In genomic region chr19:38336638-38337359, GRCh38 we compare ENCODE assay signal across 8 cellular contexts. TPM values are rescaled to one million over a fixed set of nuclear protein-coding genes. Genes with fewer than 3 reads are reported as not detected.
DNase-seq lines count a peak whose midpoint lies in the region; ATAC-seq and TF ChIP-seq lines count a peak whose summit lies in the region.

No MANE protein-coding gene starts in this region.

- peaks cover 6% of the 10 kb centered on the region for H3K4me1 Mint-ChIP-seq in activated T-helper 1 cell treated with anti-CD3 and anti-CD28 coated beads, Interleukin-12 subunit alpha, Interleukin-12 subunit beta, Interleukin-2, Interleukin-4 antibody, amounts not matched to agents 30 ng/mL and 10 ng/mL and 1 ng/mL, durations not matched to agents 14 hours and 24 hours and 36 hours (ENCODE audit: low read depth)
- peaks cover 12 to 35% (median 22%) of the 10 kb centered on the region in 4 donors for H3K4me1 Mint-ChIP-seq in naive thymus-derived CD8-positive, alpha-beta T cell
- H3K4me1 Mint-ChIP-seq in stimulated activated memory B cell treated with anti-CD40 and anti-IgM and Interleukin-4, amounts not matched to agents 10 μg/mL and 1 μg/mL and 100 μg/mL, for 72 hours = peaks cover 14% of the 10 kb centered on the region

- no peaks in the 10 kb centered on the region for H3K27me3 Mint-ChIP-seq in activated T-helper 1 cell treated with anti-CD3 and anti-CD28 coated beads, Interleukin-12 subunit alpha, Interleukin-12 subunit beta, Interleukin-2, Interleukin-4 antibody, amounts not matched to agents 30 ng/mL and 10 ng/mL and 1 ng/mL, durations not matched to agents 14 hours and 24 hours and 36 hours (ENCODE audit: insufficient read depth)
- H3K27me3 Mint-ChIP-seq in naive thymus-derived CD8-positive, alpha-beta T cell = no peaks in the 10 kb centered on the region
- H3K27me3 Mint-ChIP-seq in stimulated activated memory B cell treated with anti-CD40 and anti-IgM and Interleukin-4, amounts not matched to agents 10 μg/mL and 1 μg/mL and 100 μg/mL, for 72 hours = no peaks in the 10 kb centered on the region

- peak overlapping the region; percentile 99 for H3K27ac Mint-ChIP-seq in activated T-helper 1 cell treated with anti-CD3 and anti-CD28 coated beads, Interleukin-12 subunit alpha, Interleukin-12 subunit beta, Interleukin-2, Interleukin-4 antibody, amounts not matched to agents 30 ng/mL and 10 ng/mL and 1 ng/mL, durations not matched to agents 14 hours and 24 hours and 36 hours
- peak overlapping the region; percentile 88 to 100 (median 98) for H3K27ac Mint-ChIP-seq in naive thymus-derived CD8-positive, alpha-beta T cell
- H3K27ac Mint-ChIP-seq in stimulated activated memory B cell treated with anti-CD40 and anti-IgM and Interleukin-4, amounts not matched to agents 10 μg/mL and 1 μg/mL and 100 μg/mL, for 72 hours = peak overlapping the region; percentile 86

- no peaks in the 10 kb centered on the region for H3K9me3 Mint-ChIP-seq in activated T-helper 1 cell treated with anti-CD3 and anti-CD28 coated beads, Interleukin-12 subunit alpha, Interleukin-12 subunit beta, Interleukin-2, Interleukin-4 antibody, amounts not matched to agents 30 ng/mL and 10 ng/mL and 1 ng/mL, durations not matched to agents 14 hours and 24 hours and 36 hours
- no peaks in the 10 kb centered on the region for H3K9me3 Mint-ChIP-seq in naive thymus-derived CD8-positive, alpha-beta T cell
- no peaks in the 10 kb centered on the region for H3K9me3 Mint-ChIP-seq in stimulated activated memory B cell treated with anti-CD40 and anti-IgM and Interleukin-4, amounts not matched to agents 10 μg/mL and 1 μg/mL and 100 μg/mL, for 72 hours

- H3K9me2 ChIP-seq in GM23248 (ENCODE audit: insufficient read depth) = no peaks in the 10 kb centered on the region

- H3K4me1 ChIP-seq in GM23248 (ENCODE audit: insufficient read depth) (no peaks in the 10 kb centered on the region), fibroblast of lung (ENCODE audit: control insufficient read depth, extremely low read depth, insufficient read depth, low read length) (peaks cover 2% of the 10 kb centered on the region)

- H3K36me3 ChIP-seq in GM23248 (ENCODE audit: low read depth) (no peaks in the 10 kb centered on the region), fibroblast of lung (ENCODE audit: control insufficient read depth, insufficient read depth, low read length) (no peaks in the 10 kb centered on the region)

- H3K27ac ChIP-seq in GM23248 = peak overlapping the region; percentile 44
- H3K27ac ChIP-seq in fibroblast of lung (ENCODE audit: insufficient read depth, low read length) = peak overlapping the region; percentile 69

- peak overlapping the region; percentile 99 for H2AFZ ChIP-seq in GM23248
- H2AFZ ChIP-seq in fibroblast of lung (ENCODE audit: low read length) = peak overlapping the region; percentile 96

- DNase-seq in DMS79 treated with DMSO at 0.1 percent for 48 hours (lab: John Stamatoyannopoulos, UW) = peak; percentile 98
- DNase-seq in GM23248 = peak; percentile 97
- peak; percentile 76 for DNase-seq in LHCN-M2 (ENCODE audit: low read depth)
- DNase-seq in RKO (ENCODE audit: low spot score) = peak; percentile 95
- DNase-seq in activated T-helper 1 cell treated with anti-CD3 and anti-CD28 coated beads, Interleukin-12 subunit alpha, Interleukin-12 subunit beta, Interleukin-2, Interleukin-4 antibody, amounts not matched to agents 30 ng/mL and 10 ng/mL and 1 ng/mL, durations not matched to agents 14 hours and 24 hours and 36 hours (ENCODE audit: low spot score) = peak; percentile 94
- peak; percentile 86 to 87 for DNase-seq in fibroblast of lung (ENCODE audit: low read depth in 2 of 2)
- DNase-seq in naive thymus-derived CD8-positive, alpha-beta T cell = peak; percentile 89 to 97 (median 92)

- 6 to 10% methylated on average over 32 to 41 of the region's 41 CpGs for WGBS in GM23248 (ENCODE audit: low coverage in 1 of 2, low lambda C conversion rate in 2 of 2, missing lambda C conversion rate in 2 of 2), 2 experiments

- peaks cover 2% of the 10 kb centered on the region; the same call in 1 of the 2 replicates for H3F3A ChIP-seq in GM23248 (ENCODE audit: insufficient read depth)

- H3K4me3 ChIP-seq in GM23248 (peak overlapping the region; percentile 87), fibroblast of lung (replicated peaks in 1 of 4; ENCODE audit: control extremely low read depth in 1 of 4, insufficient read depth in 1 of 4, low read depth in 3 of 4, low read length in 4 of 4) (peak overlapping the region; percentile 84 to 93 (median 92))

- POLR2A ChIA-PET in naive thymus-derived CD8-positive, alpha-beta T cell (lab: Charles Lee) = interaction anchor here (1.1 to 4.1 kb wide), 7 partner anchors 20 to 429 kb away, joined by 3 to 56 read pairs (median 7); partner anchors contain the start of genes FAM98C, PSMD8, SIPA1L3 and WDR87

- no peak for TF ChIP-seq CTCF in fibroblast of lung (conservative IDR thresholded peaks at IDR 0.05 in 1 of 2, IDR thresholded peaks at IDR 0.05 in 1 of 2; ENCODE audit: low read depth in 1 of 2, low read length in 2 of 2)

- H3K9me3 ChIP-seq in GM23248 (ENCODE audit: low read depth) = no peaks in the 10 kb centered on the region
- no peaks in the 10 kb centered on the region for H3K9me3 ChIP-seq in fibroblast of lung (ENCODE audit: control insufficient read depth, insufficient read depth, low read depth, low read length)

- H3K9ac ChIP-seq in GM23248 (peak overlapping the region; percentile 65), fibroblast of lung (ENCODE audit: insufficient read depth, low read length) (no peak overlapping the region)

- H3K79me2 ChIP-seq in GM23248 (ENCODE audit: insufficient read depth) = no peaks in the 10 kb centered on the region
- no peaks in the 10 kb centered on the region for H3K79me2 ChIP-seq in fibroblast of lung (ENCODE audit: control insufficient read depth, insufficient read depth, low read length)

- H3K27me3 ChIP-seq in GM23248 (replicated peaks; ENCODE audit: insufficient read depth) = no peaks in the 10 kb centered on the region
- H3K27me3 ChIP-seq in fibroblast of lung (ENCODE audit: control insufficient read depth, insufficient read depth, low read length) = no peaks in the 10 kb centered on the region

- peak overlapping the region; percentile 94 for H3K4me3 Mint-ChIP-seq in activated T-helper 1 cell treated with anti-CD3 and anti-CD28 coated beads, Interleukin-12 subunit alpha, Interleukin-12 subunit beta, Interleukin-2, Interleukin-4 antibody, amounts not matched to agents 30 ng/mL and 10 ng/mL and 1 ng/mL, durations not matched to agents 14 hours and 24 hours and 36 hours
- peak overlapping the region; percentile 88 to 99 (median 94) for H3K4me3 Mint-ChIP-seq in naive thymus-derived CD8-positive, alpha-beta T cell
- H3K4me3 Mint-ChIP-seq in stimulated activated memory B cell treated with anti-CD40 and anti-IgM and Interleukin-4, amounts not matched to agents 10 μg/mL and 1 μg/mL and 100 μg/mL, for 72 hours = peak overlapping the region; percentile 94

- no peaks in the 10 kb centered on the region for H3K36me3 Mint-ChIP-seq in activated T-helper 1 cell treated with anti-CD3 and anti-CD28 coated beads, Interleukin-12 subunit alpha, Interleukin-12 subunit beta, Interleukin-2, Interleukin-4 antibody, amounts not matched to agents 30 ng/mL and 10 ng/mL and 1 ng/mL, durations not matched to agents 14 hours and 24 hours and 36 hours (ENCODE audit: low read depth)
- no peaks in the 10 kb centered on the region for H3K36me3 Mint-ChIP-seq in naive thymus-derived CD8-positive, alpha-beta T cell
- peaks cover 7% of the 10 kb centered on the region for H3K36me3 Mint-ChIP-seq in stimulated activated memory B cell treated with anti-CD40 and anti-IgM and Interleukin-4, amounts not matched to agents 10 μg/mL and 1 μg/mL and 100 μg/mL, for 72 hours

- H3K4me2 ChIP-seq in GM23248 (ENCODE audit: unreplicated experiment) (peak overlapping the region; percentile 93), fibroblast of lung (ENCODE audit: extremely low read depth, insufficient read depth, low read length) (peak overlapping the region; percentile 100)

- ATAC-seq in naive thymus-derived CD8-positive, alpha-beta T cell = peak; percentile 57 to 61
- peak; percentile 85 for ATAC-seq in stimulated activated memory B cell treated with anti-CD40 and anti-IgM and Interleukin-4, amounts not matched to agents 10 μg/mL and 1 μg/mL and 100 μg/mL, for 72 hours

- in situ Hi-C loops in GM23248 (cut with MboI) = no loop called here

- H4K20me1 ChIP-seq in GM23248 (ENCODE audit: insufficient read depth) = no peaks in the 10 kb centered on the region
- H4K20me1 ChIP-seq in fibroblast of lung (ENCODE audit: control insufficient read depth, extremely low read depth, insufficient read depth, low read length) = no peaks in the 10 kb centered on the region

- intact Hi-C loops in activated T-helper 1 cell treated with anti-CD3 and anti-CD28 coated beads, Interleukin-12 subunit alpha, Interleukin-12 subunit beta, Interleukin-2, Interleukin-4 antibody, amounts not matched to agents 30 ng/mL and 10 ng/mL and 1 ng/mL, durations not matched to agents 14 hours and 24 hours and 36 hours (cut with micrococcal nuclease) = loop anchor here (1.0 to 10.0 kb wide), 11 partner anchors 26 to 964 kb away; partner anchors contain the start of genes ECH1, EIF3K, FAM98C and MRPS12

RNA-seq across cellular contexts. Expression of gene CATSPERG, which starts 1.2 kb away (rescaled TPM):
- 0.63 TPM in 1 of 2 replicates, not detected in the other for total RNA-seq in GM23248 (2014; rRNA removed; shearing (Covaris generic))
- polyA plus RNA-seq in GM23248 (2016; fragmentation: Nextera tagmentation; extraction: Ambion mirVana) = 0.53 and 1.1 TPM in 2 replicates
- total RNA-seq in LHCN-M2 (2014; rRNA removed) = 0.11 and 0.71 TPM in 2 replicates
- 0.66 TPM for polyA plus RNA-seq in LHCN-M2 (2012)
- 3.0 and 4.8 TPM in 2 replicates for total RNA-seq in activated T-helper 1 cell treated with anti-CD3 and anti-CD28 coated beads, Interleukin-12 subunit alpha, Interleukin-12 subunit beta, Interleukin-2, Interleukin-4 antibody, amounts not matched to agents 30 ng/mL and 10 ng/mL and 1 ng/mL, durations not matched to agents 14 hours and 24 hours and 36 hours
- 1.3 and 2.0 TPM in 2 replicates for total RNA-seq in fibroblast of lung
- 0.16 and 0.43 TPM in 2 replicates for polyA plus RNA-seq in fibroblast of lung
- polyA plus RNA-seq in fibroblast of lung (2012) = 0.14 TPM in 1 of 2 replicates, not detected in the other
- 1.2 TPM in 1 of 2 replicates, not detected in the other for polyA minus RNA-seq in fibroblast of lung (ENCODE audit: low replicate concordance)
- total RNA-seq in naive thymus-derived CD8-positive, alpha-beta T cell = 10 to 100 TPM; 23.5 to 24.5 TPM
- 1 to 10 TPM in 2 of 3 donors, under 1 TPM in 1; 0.76 to 6.6 (median 2.9) TPM for polyA plus RNA-seq in naive thymus-derived CD8-positive, alpha-beta T cell

RNA-seq across cellular contexts. Expression of gene KCNK6, which starts 17.2 kb away (rescaled TPM):
- 12.1 and 13.7 TPM in 2 replicates for total RNA-seq in GM23248 (2014; rRNA removed; shearing (Covaris generic))
- polyA plus RNA-seq in GM23248 (2016; fragmentation: Nextera tagmentation; extraction: Ambion mirVana) (15.5 and 16.8 TPM in 2 replicates), fibroblast of lung (4.0 and 48.1 TPM in 2 replicates)
- total RNA-seq in LHCN-M2 (2014; rRNA removed) (3.2 and 4.4 TPM in 2 replicates), fibroblast of lung (1.8 and 3.0 TPM in 2 replicates)
- polyA plus RNA-seq in LHCN-M2 (2012) = 16.2 TPM
- 21.1 and 22.1 TPM in 2 replicates for total RNA-seq in activated T-helper 1 cell treated with anti-CD3 and anti-CD28 coated beads, Interleukin-12 subunit alpha, Interleukin-12 subunit beta, Interleukin-2, Interleukin-4 antibody, amounts not matched to agents 30 ng/mL and 10 ng/mL and 1 ng/mL, durations not matched to agents 14 hours and 24 hours and 36 hours
- polyA plus RNA-seq in fibroblast of lung (2012) = 4.1 and 52.8 TPM in 2 replicates
- 2.3 and 37.9 TPM in 2 replicates for polyA minus RNA-seq in fibroblast of lung (ENCODE audit: low replicate concordance)
- 1 to 10 TPM; 6.6 to 6.8 TPM for total RNA-seq in naive thymus-derived CD8-positive, alpha-beta T cell
- 1 to 10 TPM; 1.1 to 3.1 (median 1.2) TPM for polyA plus RNA-seq in naive thymus-derived CD8-positive, alpha-beta T cell

RNA-seq across cellular contexts. Expression of gene YIF1B, which starts 21.1 kb away (rescaled TPM):
- 143 and 162 TPM in 2 replicates for total RNA-seq in GM23248 (2014; rRNA removed; shearing (Covaris generic))
- polyA plus RNA-seq in GM23248 (2016; fragmentation: Nextera tagmentation; extraction: Ambion mirVana) (191 and 199 TPM in 2 replicates), fibroblast of lung (67.2 and 96.5 TPM in 2 replicates)
- total RNA-seq in LHCN-M2 (2014; rRNA removed) (117 and 118 TPM in 2 replicates), fibroblast of lung (32.6 and 73.3 TPM in 2 replicates)
- polyA plus RNA-seq in LHCN-M2 (2012) = 150 TPM
- total RNA-seq in activated T-helper 1 cell treated with anti-CD3 and anti-CD28 coated beads, Interleukin-12 subunit alpha, Interleukin-12 subunit beta, Interleukin-2, Interleukin-4 antibody, amounts not matched to agents 30 ng/mL and 10 ng/mL and 1 ng/mL, durations not matched to agents 14 hours and 24 hours and 36 hours = 89.8 and 96.0 TPM in 2 replicates
- polyA plus RNA-seq in fibroblast of lung (2012) = 96.8 and 126 TPM in 2 replicates
- 133 and 206 TPM in 2 replicates for polyA minus RNA-seq in fibroblast of lung (ENCODE audit: low replicate concordance)
- total RNA-seq in naive thymus-derived CD8-positive, alpha-beta T cell = 10 to 100 TPM; 33.7 to 36.4 TPM
- polyA plus RNA-seq in naive thymus-derived CD8-positive, alpha-beta T cell = 10 to 100 TPM; 40.7 to 47.8 (median 44.9) TPM

RNA-seq across cellular contexts. Expression of gene C19orf33, which starts 32.7 kb away (rescaled TPM):
- not detected in 2 replicates for total RNA-seq in GM23248 (2014; rRNA removed; shearing (Covaris generic))
- polyA plus RNA-seq in GM23248 (2016; fragmentation: Nextera tagmentation; extraction: Ambion mirVana) (not detected in 2 replicates), fibroblast of lung (not detected in 2 replicates)
- total RNA-seq in LHCN-M2 (2014; rRNA removed) (2.1 TPM in 1 of 2 replicates, not detected in the other), fibroblast of lung (not detected in 2 replicates)
- 9.0 TPM for polyA plus RNA-seq in LHCN-M2 (2012)
- 0.71 TPM in 1 of 2 replicates, not detected in the other for total RNA-seq in activated T-helper 1 cell treated with anti-CD3 and anti-CD28 coated beads, Interleukin-12 subunit alpha, Interleukin-12 subunit beta, Interleukin-2, Interleukin-4 antibody, amounts not matched to agents 30 ng/mL and 10 ng/mL and 1 ng/mL, durations not matched to agents 14 hours and 24 hours and 36 hours
- 0.37 TPM in 1 of 2 replicates, not detected in the other for polyA plus RNA-seq in fibroblast of lung (2012)
- not detected in 2 replicates for polyA minus RNA-seq in fibroblast of lung (ENCODE audit: low replicate concordance)
- 1 to 10 TPM in 1 of 2 experiments, not detected in 1; 1.2 TPM for total RNA-seq in naive thymus-derived CD8-positive, alpha-beta T cell
- polyA plus RNA-seq in naive thymus-derived CD8-positive, alpha-beta T cell = 1 to 10 TPM in 1 of 3 donors, not detected in 2; 1.1 TPM

RNA-seq across cellular contexts. Expression of gene PSMD8, which starts 37.6 kb away (rescaled TPM):
- 231 and 331 TPM in 2 replicates for total RNA-seq in GM23248 (2014; rRNA removed; shearing (Covaris generic))
- polyA plus RNA-seq in GM23248 (2016; fragmentation: Nextera tagmentation; extraction: Ambion mirVana) (292 and 305 TPM in 2 replicates), fibroblast of lung (287 and 366 TPM in 2 replicates)
- total RNA-seq in LHCN-M2 (2014; rRNA removed) (399 and 568 TPM in 2 replicates), fibroblast of lung (190 and 217 TPM in 2 replicates)
- 408 TPM for polyA plus RNA-seq in LHCN-M2 (2012)
- 292 and 298 TPM in 2 replicates for total RNA-seq in activated T-helper 1 cell treated with anti-CD3 and anti-CD28 coated beads, Interleukin-12 subunit alpha, Interleukin-12 subunit beta, Interleukin-2, Interleukin-4 antibody, amounts not matched to agents 30 ng/mL and 10 ng/mL and 1 ng/mL, durations not matched to agents 14 hours and 24 hours and 36 hours
- 221 and 297 TPM in 2 replicates for polyA plus RNA-seq in fibroblast of lung (2012)
- 338 and 417 TPM in 2 replicates for polyA minus RNA-seq in fibroblast of lung (ENCODE audit: low replicate concordance)
- 10 to 100 TPM; 73.8 to 80.7 TPM for total RNA-seq in naive thymus-derived CD8-positive, alpha-beta T cell
- polyA plus RNA-seq in naive thymus-derived CD8-positive, alpha-beta T cell = 100 to 1,000 TPM; 137 to 139 (median 137) TPM

Comparison
In these comparisons a context has a peak if more than half of its experiments do, and no peak if none do; other contexts are left out.
1. Peak in every context shown above with its lines: DNase-seq, ATAC-seq, H3K4me3 ChIP-seq and H3K27ac ChIP-seq.